8 cellular contexts compared by ENCODE assay signal in genomic region chr6:39980839-39981580, GRCh38. TPM values are rescaled to one million over a fixed set of nuclear protein-coding genes. Genes with fewer than 3 reads are reported as not detected.
A peak's percentile ranks its signal among the peaks of the same experiment; 100 is the strongest.
DNase-seq lines count a peak whose midpoint lies in the region; ATAC-seq, FAIRE-seq and TF ChIP-seq lines count a peak whose summit lies in the region.

No MANE protein-coding gene starts in this region.

- ATAC-seq in left lobe of liver (peak; percentile 90), GM18907 (IDR thresholded peaks at IDR 0.05; ENCODE audit: unreplicated experiment) (no peak), HG03460 (IDR thresholded peaks at IDR 0.05; ENCODE audit: unreplicated experiment) (no peak)

- TF ChIP-seq POLR2A in H54 (IDR thresholded peaks at IDR 0.05; ENCODE audit: low read depth, low read length) = no peak

- FAIRE-seq in H54 (lab: Jason Lieb, UNC) = no peak
- no peak for FAIRE-seq in urothelium cell line (lab: Jason Lieb, UNC)

- DNase-seq in COLO668 (lab: John Stamatoyannopoulos, UW; ENCODE audit: unreplicated experiment) = peak; percentile 22
- peak; percentile 26 for DNase-seq in H54 (ENCODE audit: insufficient read length, low spot score)
- peak; percentile 70 for DNase-seq in NCI-H69 (lab: John Stamatoyannopoulos, UW)
- DNase-seq in cerebellum (ENCODE audit: low spot score) = peak; percentile 67
- no peak for DNase-seq in left lobe of liver (ENCODE audit: low spot score)
- DNase-seq in urothelium cell line (ENCODE audit: low spot score) = peak; percentile 68

RNA-seq across cellular contexts. Expression of gene MOCS1, which starts 46.7 kb away (rescaled TPM):
- 7.2 TPM for total RNA-seq in cerebellum
- 29.0 TPM for total RNA-seq in left lobe of liver
